Comparison of ENCODE assay signal across 28 cellular contexts in the genomic region with DNA sequence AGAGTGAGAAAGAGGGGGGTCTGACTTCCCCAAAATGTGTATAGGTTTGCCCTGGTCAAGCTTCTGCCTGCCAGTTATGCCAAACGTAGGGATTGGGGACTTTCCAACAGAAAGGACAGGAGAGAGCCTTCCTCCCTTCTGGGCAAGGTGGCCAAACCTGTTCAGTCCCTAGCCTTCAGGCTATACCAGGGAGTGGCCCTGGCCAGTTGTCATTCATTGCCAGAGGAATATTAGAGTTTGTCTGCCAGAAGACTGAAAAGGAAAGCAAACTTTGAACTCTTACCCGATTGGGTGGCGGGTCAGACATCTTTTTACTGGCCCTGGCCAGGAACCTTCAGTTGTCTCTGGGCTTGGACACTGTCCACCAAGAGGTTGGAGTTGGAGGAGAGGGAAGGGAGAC. TPM values are rescaled to one million over a fixed set of nuclear protein-coding genes. Genes with fewer than 3 reads are reported as not detected.
DNase-seq lines count a peak whose midpoint lies in the region; ATAC-seq, FAIRE-seq and TF ChIP-seq lines count a peak whose summit lies in the region.
"Had no signal": no experiment of that assay in that cellular context is flagged by ENCODE, and none has a peak within 500 bp of the region (broad histone marks: within the 10 kb centered on the region; RNA-seq: fewer than 3 reads in every experiment).

No MANE protein-coding gene starts in this region.

- H3K36me3 ChIP-seq in mammary epithelial cell (ENCODE audit: insufficient read depth, low read length) (no peaks in the 10 kb centered on the region), HepG2 (replicated peaks in 1 of 2; ENCODE audit: control insufficient read depth in 1 of 2, insufficient read depth in 2 of 2, low read length in 2 of 2) (peaks cover 0 to 1% of the 10 kb centered on the region in 2 experiments), stomach (peaks cover 0 to 22% (median 12%) of the 10 kb centered on the region in 4 donors), esophagus squamous epithelium (peaks cover 0 to 33% (median 5%) of the 10 kb centered on the region in 3 donors)

- TF ChIP-seq POLR2A in HepG2 (IDR thresholded peaks at IDR 0.05; ENCODE audit: insufficient read depth in 1 of 2, low read depth in 2 of 2, low read length in 2 of 2) (no peak), stomach (IDR thresholded peaks at IDR 0.05) (no peak), esophagus squamous epithelium (IDR thresholded peaks at IDR 0.05) (no peak)

- POLR2A ChIA-PET in HepG2 (lab: Yijun Ruan, JAX): no interaction called here

- intact Hi-C loops in mammary epithelial cell (cut with micrococcal nuclease) (no loop called here), HepG2 (cut with micrococcal nuclease; ENCODE audit: unreplicated experiment) (no loop called here), stomach (cut with DNase I; ENCODE audit: low total_unique reads) (no loop called here), esophagus squamous epithelium (cut with DNase I) (no loop called here)

- H3K9me3 ChIP-seq in mammary epithelial cell (replicated peaks; ENCODE audit: insufficient read depth, low read length) (peaks cover 12% of the 10 kb centered on the region), HepG2 (ENCODE audit: low read length) (peaks cover 36% of the 10 kb centered on the region), stomach (peaks cover 0 to 16% (median 2%) of the 10 kb centered on the region in 4 donors), esophagus squamous epithelium (peaks cover 0 to 14% (median 0%) of the 10 kb centered on the region in 3 donors)

- no TSS peak for BruUV-seq in mammary epithelial cell (replicated peaks; lab: Mats Ljungman, UMichigan)
- BruUV-seq in HepG2 (replicated peaks; lab: Mats Ljungman, UMichigan): TSS peak; percentile 7

- dilution Hi-C loops in mammary epithelial cell (cut with HindIII; ENCODE audit: low sequenced_read_pairs): no loop called here

- CTCF ChIA-PET in mammary epithelial cell (lab: Charles Lee; ENCODE audit: low non-redundant PET) (no interaction called here), HepG2 (lab: Yijun Ruan, JAX; ENCODE audit: low intra/inter-chr PET ratio, low total read pairs) (no interaction called here)

- ATAC-seq in HepG2 (peak; percentile 68), HG03025 (IDR thresholded peaks at IDR 0.05; ENCODE audit: low FRiP score, unreplicated experiment) (no peak)
- ATAC-seq: stimulated activated naive B cell treated with anti-CD40 and anti-IgM and Interleukin-4, amounts not matched to agents 10 μg/mL and 1 μg/mL and 100 μg/mL, for 72 hours had no signal

- H3K4me1 ChIP-seq in mammary epithelial cell (ENCODE audit: insufficient read depth, low read length) (peaks cover 6% of the 10 kb centered on the region), HepG2 (ENCODE audit: insufficient read depth, low read length) (no peaks in the 10 kb centered on the region), stomach (peaks cover 0 to 25% (median 17%) of the 10 kb centered on the region in 4 donors), esophagus squamous epithelium (peaks cover 0 to 19% (median 0%) of the 10 kb centered on the region in 3 donors)

- H3K79me2 ChIP-seq in mammary epithelial cell (ENCODE audit: insufficient read depth, low read length) (peaks cover 81% of the 10 kb centered on the region), HepG2 (ENCODE audit: insufficient read depth, low read length) (peaks cover 14% of the 10 kb centered on the region)

- no peak for TF ChIP-seq RAD21 in HepG2 (CRISPR knock-in tag; IDR thresholded peaks at IDR 0.05)

- H2AFZ ChIP-seq in mammary epithelial cell (ENCODE audit: low read depth, low read length): no peak overlapping the region
- H2AFZ ChIP-seq in HepG2 (ENCODE audit: low read length): no peak overlapping the region

- WGBS in mammary epithelial cell (ENCODE audit: low coverage, missing lambda C conversion rate): 59% methylated on average over 3 of the region's 3 CpGs
- WGBS in HepG2 (ENCODE audit: low lambda C conversion rate): 94% methylated on average over 3 of the region's 3 CpGs
- WGBS in stomach, 5 donors: 65 to 84% (median 77%) methylated on average over 3 of the region's 3 CpGs
- WGBS in esophagus squamous epithelium, 2 donors: 63 to 73% methylated on average over 3 of the region's 3 CpGs

- H3K27me3 ChIP-seq in mammary epithelial cell (ENCODE audit: insufficient read depth, low read length) (no peaks in the 10 kb centered on the region), HepG2 (ENCODE audit: control insufficient read depth in 1 of 2, insufficient read depth in 2 of 2, low read length in 2 of 2) (no peaks in the 10 kb centered on the region), stomach (no peaks in the 10 kb centered on the region), esophagus squamous epithelium (no peaks in the 10 kb centered on the region)

- no peak for TF ChIP-seq CTCF in mammary epithelial cell (conservative IDR thresholded peaks at IDR 0.05 in 1 of 2, IDR thresholded peaks at IDR 0.05 in 1 of 2; ENCODE audit: extremely low read depth in 1 of 2, insufficient read depth in 1 of 2, low read depth in 1 of 2, low read length in 2 of 2)
- no peak for TF ChIP-seq CTCF in HepG2 (CRISPR knock-in tag; IDR thresholded peaks at IDR 0.05)
- no peak for TF ChIP-seq CTCF in stomach (IDR thresholded peaks at IDR 0.05)
- no peak for TF ChIP-seq CTCF in esophagus squamous epithelium (IDR thresholded peaks at IDR 0.05)

- H3K27ac ChIP-seq in mammary epithelial cell (ENCODE audit: insufficient read depth, low read depth, low read length): no peak overlapping the region
- H3K27ac ChIP-seq in HepG2 (ENCODE audit: extremely low read length, insufficient read depth, low read length): no peak overlapping the region
- H3K27ac ChIP-seq in stomach: no peak overlapping the region
- no peak overlapping the region for H3K27ac ChIP-seq in esophagus squamous epithelium

- TF ChIP-seq EP300 in HepG2 (IDR thresholded peaks at IDR 0.05; ENCODE audit: low read depth in 2 of 2, low read length in 2 of 2) (no peak), HepG2 (CRISPR knock-in tag; IDR thresholded peaks at IDR 0.05; ENCODE audit: borderline replicate concordance) (no peak), stomach (IDR thresholded peaks at IDR 0.05) (no peak)

- DNase-seq in SIG-M5 treated with dmso at 0.1 percent for 504 hours (lab: John Stamatoyannopoulos, UW; ENCODE audit: unreplicated experiment) (peak; percentile 49), SIG-M5 (lab: John Stamatoyannopoulos, UW) (no peak), mammary epithelial cell (peak; percentile 37), HepG2 (ENCODE audit: low spot score) (no peak), stomach (peak; percentile 37), esophagus squamous epithelium (lab: John Stamatoyannopoulos, UW) (no peak), iPS-NIHi7 (ENCODE audit: extremely low spot score) (no peak)
- DNase-seq: 8988T; activated naive CD4-positive, alpha-beta T cell treated with anti-CD3 and anti-CD28 coated beads, Interleukin-2, amount 10 ng/mL, durations not matched to agents 7 days and 5 days; activated T-cell treated with anti-CD3 and anti-CD28 coated beads, Interleukin-2, amount 50 U/mL, for 48 hours; AML-193; aorta; central memory CD4-positive, alpha-beta T cell; COR-L47; DMS79 treated with DMSO at 0.1 percent for 48 hours; kidney glomerular epithelial cell; NCI-H1048; NCI-H187 treated with DMSO at 0.1 percent for 48 hours; NCI-H226; nephron progenitor cell; OCI-M1; SHP77 treated with DMSO at 0.1 percent for 48 hours; stimulated activated CD4-positive, alpha-beta T cell treated with anti-CD3 and anti-CD28 coated beads, Interleukin-2, amount 100 ng/mL, for 24 hours; stimulated activated naive B cell treated with anti-CD40 and anti-IgM and Interleukin-4, amounts not matched to agents 10 μg/mL and 1 μg/mL and 100 μg/mL, for 72 hours; T-helper 1 cell had no signal

- in situ Hi-C loops in mammary epithelial cell (cut with MboI; ENCODE audit: low sequenced_read_pairs in 2 of 2): no loop called here
- in situ Hi-C loops in HepG2 (cut with HindIII; ENCODE audit: extremely low pct_ligation_motif_present, low pct_unique_long_range_greater_than_20kb): no loop called here

- FAIRE-seq in HepG2 (lab: Jason Lieb, UNC): no peak

- H4K20me1 ChIP-seq in mammary epithelial cell (ENCODE audit: insufficient read depth, low read length) (no peaks in the 10 kb centered on the region), HepG2 (ENCODE audit: insufficient read depth, low read length) (no peaks in the 10 kb centered on the region)

- H3K4me3 ChIP-seq in mammary epithelial cell (replicated peaks in 1 of 3; ENCODE audit: insufficient read depth in 1 of 3, low read depth in 2 of 3, low read length in 3 of 3): no peak overlapping the region
- H3K4me3 ChIP-seq in HepG2 (replicated peaks in 1 of 3; ENCODE audit: insufficient read depth in 1 of 3, low read depth in 2 of 3, low read length in 3 of 3): no peak overlapping the region
- H3K4me3 ChIP-seq in stomach: no peak overlapping the region
- H3K4me3 ChIP-seq in esophagus squamous epithelium: no peak overlapping the region

- H3K9ac ChIP-seq in mammary epithelial cell (ENCODE audit: insufficient read depth, low read length) (no peak overlapping the region), HepG2 (ENCODE audit: insufficient read depth, low read depth, low read length) (no peak overlapping the region)

- H3K4me2 ChIP-seq in mammary epithelial cell (ENCODE audit: insufficient read depth, low read depth, low read length): no peak overlapping the region
- no peak overlapping the region for H3K4me2 ChIP-seq in HepG2 (ENCODE audit: low read depth, low read length)

RNA-seq across cellular contexts. Expression of a gene that starts 22.1 kb away (rescaled TPM):
- total RNA-seq in mammary epithelial cell (100 to 1,000 TPM in 1 of 2 donors, 10 to 100 TPM in 1; 74.9 to 116 TPM), HepG2 (2016; rRNA removed; fragmentation: Illumina TruSeq; extraction: Trizol) (48.8 and 61.5 TPM in 2 replicates), stomach (100 to 1,000 TPM in 1 of 5 donors, 10 to 100 TPM in 4; 32.1 to 556 (median 53.5) TPM), esophagus squamous epithelium (10 to 100 TPM; 25.5 to 49.4 (median 35.1) TPM)
- polyA plus RNA-seq in mammary epithelial cell (21.1 TPM), HepG2 (2011; rRNA removed) (15.2 and 16.7 TPM in 2 replicates), stomach (10 to 100 TPM; 14.2 to 20.0 (median 15.9) TPM)
- polyA minus RNA-seq in mammary epithelial cell: 42.4 TPM
- total RNA-seq in HepG2 (2016; cell fraction: cytosol; rRNA removed; fragmentation: Illumina TruSeq; extraction: Trizol; ENCODE audit: low read depth): 10.1 and 10.4 TPM in 2 replicates
- total RNA-seq in HepG2 (2016; cell fraction: insoluble cytoplasmic fraction; rRNA removed; fragmentation: Illumina TruSeq; extraction: Trizol): 45.4 and 58.4 TPM in 2 replicates
- total RNA-seq in HepG2 (2016; cell fraction: membrane; rRNA removed; fragmentation: Illumina TruSeq; extraction: Trizol): 12.2 and 13.5 TPM in 2 replicates
- 54.7 and 54.9 TPM in 2 replicates for total RNA-seq in HepG2 (2016; cell fraction: nucleus; rRNA removed; fragmentation: Illumina TruSeq; extraction: Trizol)
- polyA plus RNA-seq in HepG2 (2011; cell fraction: cytosol; rRNA removed): 8.9 and 14.0 TPM in 2 replicates
- polyA plus RNA-seq in HepG2 (2011; cell fraction: nucleus; rRNA removed): 10.0 and 18.3 TPM in 2 replicates
- 40.0 and 40.4 TPM in 2 replicates for polyA plus RNA-seq in HepG2 (2012)
- 2.7 and 3.5 TPM in 2 replicates for polyA plus RNA-seq in HepG2 (2016; cell fraction: cytosol; fragmentation: Illumina TruSeq; extraction: Trizol; ENCODE audit: low read depth)
- polyA plus RNA-seq in HepG2 (2016; cell fraction: insoluble cytoplasmic fraction; fragmentation: Illumina TruSeq; extraction: Trizol; ENCODE audit: low read depth): 35.7 and 42.8 TPM in 2 replicates
- polyA plus RNA-seq in HepG2 (2016; cell fraction: membrane; fragmentation: Illumina TruSeq; extraction: Trizol; ENCODE audit: low read depth): 5.6 and 6.4 TPM in 2 replicates
- 40.5 and 41.0 TPM in 2 replicates for polyA plus RNA-seq in HepG2 (2016; cell fraction: nucleus; fragmentation: Illumina TruSeq; extraction: Trizol; ENCODE audit: insufficient read depth, low read depth)
- polyA minus RNA-seq in HepG2 (2011; rRNA and poly(A)+ RNA removed; ENCODE audit: low replicate concordance): 10.6 and 21.9 TPM in 2 replicates
- 28.9 and 29.0 TPM in 2 replicates for polyA minus RNA-seq in HepG2 (2011; cell fraction: cytosol; rRNA and poly(A)+ RNA removed)
- polyA minus RNA-seq in HepG2 (2011; cell fraction: nucleus; rRNA and poly(A)+ RNA removed): 76.7 and 89.1 TPM in 2 replicates

RNA-seq across cellular contexts. Expression of a gene that starts 27.0 kb away (rescaled TPM):
- total RNA-seq in mammary epithelial cell: not detected
- not detected for polyA plus RNA-seq in mammary epithelial cell
- not detected for polyA minus RNA-seq in mammary epithelial cell
- not detected in 2 replicates for total RNA-seq in HepG2 (2016; rRNA removed; fragmentation: Illumina TruSeq; extraction: Trizol)
- total RNA-seq in HepG2 (2016; cell fraction: cytosol; rRNA removed; fragmentation: Illumina TruSeq; extraction: Trizol; ENCODE audit: low read depth): not detected in 2 replicates
- total RNA-seq in HepG2 (2016; cell fraction: insoluble cytoplasmic fraction; rRNA removed; fragmentation: Illumina TruSeq; extraction: Trizol): not detected in 2 replicates
- not detected in 2 replicates for total RNA-seq in HepG2 (2016; cell fraction: membrane; rRNA removed; fragmentation: Illumina TruSeq; extraction: Trizol)
- not detected in 2 replicates for total RNA-seq in HepG2 (2016; cell fraction: nucleus; rRNA removed; fragmentation: Illumina TruSeq; extraction: Trizol)
- not detected in 2 replicates for polyA plus RNA-seq in HepG2 (2011; rRNA removed)
- not detected in 2 replicates for polyA plus RNA-seq in HepG2 (2011; cell fraction: cytosol; rRNA removed)
- polyA plus RNA-seq in HepG2 (2011; cell fraction: nucleus; rRNA removed): not detected in 2 replicates
- polyA plus RNA-seq in HepG2 (2012): not detected in 2 replicates
- polyA plus RNA-seq in HepG2 (2016; cell fraction: cytosol; fragmentation: Illumina TruSeq; extraction: Trizol; ENCODE audit: low read depth): not detected in 2 replicates
- not detected in 2 replicates for polyA plus RNA-seq in HepG2 (2016; cell fraction: insoluble cytoplasmic fraction; fragmentation: Illumina TruSeq; extraction: Trizol; ENCODE audit: low read depth)
- not detected in 2 replicates for polyA plus RNA-seq in HepG2 (2016; cell fraction: membrane; fragmentation: Illumina TruSeq; extraction: Trizol; ENCODE audit: low read depth)
- polyA plus RNA-seq in HepG2 (2016; cell fraction: nucleus; fragmentation: Illumina TruSeq; extraction: Trizol; ENCODE audit: insufficient read depth, low read depth): not detected in 2 replicates
- polyA minus RNA-seq in HepG2 (2011; rRNA and poly(A)+ RNA removed; ENCODE audit: low replicate concordance): not detected in 2 replicates
- polyA minus RNA-seq in HepG2 (2011; cell fraction: cytosol; rRNA and poly(A)+ RNA removed): not detected in 2 replicates
- not detected in 2 replicates for polyA minus RNA-seq in HepG2 (2011; cell fraction: nucleus; rRNA and poly(A)+ RNA removed)
- 1 to 10 TPM in 1 of 5 donors, not detected in 4; 1.1 TPM for total RNA-seq in stomach
- polyA plus RNA-seq in stomach: not detected
- total RNA-seq in esophagus squamous epithelium: not detected
- total RNA-seq: aorta, HT1080, posterior vena cava had no signal
- polyA plus RNA-seq: aorta had no signal

Comparison
In these comparisons a context has a peak if more than half of its experiments do, and no peak if none do; other contexts are left out.
1. DNase-seq: peak in SIG-M5 treated with dmso at 0.1 percent for 504 hours (single experiment), mammary epithelial cell (single experiment) and stomach (single experiment); none in SIG-M5 (single experiment), HepG2 (single experiment), esophagus squamous epithelium (single experiment) and iPS-NIHi7 (single experiment).